Comparison of ENCODE assay signal across 21 cellular contexts in the genomic region with DNA sequence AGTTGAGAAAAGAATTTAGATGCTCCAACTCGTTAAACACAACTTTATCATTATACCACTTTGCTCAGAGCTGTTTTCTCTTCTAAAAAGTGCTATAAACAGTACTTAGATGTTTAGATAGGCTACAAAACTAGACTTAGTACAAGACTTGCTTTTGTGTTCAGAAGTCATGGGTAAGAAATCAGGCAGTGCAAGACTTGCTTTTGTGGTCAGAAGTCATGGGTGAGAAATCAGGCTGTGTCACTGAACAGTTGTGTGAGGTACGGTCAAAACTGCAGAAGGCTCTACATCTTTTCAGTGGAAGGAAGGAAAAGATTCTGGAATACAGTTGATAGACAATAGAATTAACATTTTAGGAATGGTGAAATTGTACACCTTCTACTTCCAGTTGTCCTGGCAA.
"Had no signal": no experiment of that assay in that cellular context is flagged by ENCODE, and none has a peak within 500 bp of the region (broad histone marks: within the 10 kb centered on the region; RNA-seq: fewer than 3 reads in every experiment).

No MANE protein-coding gene starts in this region.

- ATAC-seq: naive thymus-derived CD8-positive, alpha-beta T cell; psoas muscle; right lobe of liver; stimulated activated memory B cell treated with anti-CD40 and anti-IgM and Interleukin-4, amounts not matched to agents 10 μg/mL and 1 μg/mL and 100 μg/mL, for 72 hours; stimulated activated naive CD8-positive, alpha-beta T cell treated with anti-CD3 and anti-CD28 coated beads, Interleukin-15, amount 100 ng/mL, for 72 hours had no signal

- H2AFZ ChIP-seq: parathyroid adenoma had no signal

- H3K4me2 ChIP-seq: smooth muscle cell had no signal

- DNase-seq: hippocampal formation; left ventricle myocardium inferior; midbrain; naive thymus-derived CD8-positive, alpha-beta T cell; nucleus accumbens; psoas muscle; right lobe of liver; stimulated activated CD4-positive, alpha-beta T cell treated with anti-CD3 and anti-CD28 coated beads, Interleukin-1b, Interleukin-23, amount 100 ng/mL, for 48 hours; stimulated activated CD4-positive, alpha-beta T cell treated with anti-CD3 and anti-CD28 coated beads, Interleukin-2, amount 100 ng/mL, for 48 hours; stimulated activated CD4-positive, alpha-beta T cell treated with anti-CD3 and anti-CD28 coated beads, Interleukin-4, amount 100 ng/mL, for 4 hours; stimulated activated CD8-positive, alpha-beta memory T cell treated with anti-CD3 and anti-CD28 coated beads, Interleukin-4, amount 100 ng/mL, for 48 hours; stimulated activated naive CD4-positive, alpha-beta T cell treated with Interleukin-2 at 50 U/mL for 16 hours; stimulated activated naive CD8-positive, alpha-beta T cell treated with anti-CD3 and anti-CD28 coated beads, Interleukin-15, amount 100 ng/mL, for 72 hours; substantia nigra; uterus had no signal

- H3K9me3 ChIP-seq: left ventricle myocardium inferior, psoas muscle, right atrium auricular region, right lobe of liver, tibial nerve, uterus had no signal

- H3K27ac ChIP-seq: left ventricle myocardium inferior, parathyroid adenoma, psoas muscle, right atrium auricular region, right lobe of liver, tibial nerve, uterus had no signal

- H3K9ac ChIP-seq: parathyroid adenoma had no signal

- H3K4me3 ChIP-seq: left ventricle myocardium inferior, lung, psoas muscle, right atrium auricular region, right lobe of liver, smooth muscle cell, tibial nerve, uterus had no signal

- H3K4me1 ChIP-seq: left ventricle myocardium inferior, parathyroid adenoma, psoas muscle, right atrium auricular region, right lobe of liver, tibial nerve, uterus had no signal

- H3K27me3 ChIP-seq: right atrium auricular region, right lobe of liver, tibial nerve, uterus had no signal

- H3K36me3 ChIP-seq: left ventricle myocardium inferior, right atrium auricular region, right lobe of liver, tibial nerve, uterus had no signal
